In genomic region chr2:172101707-172102158, GRCh38 we compare ENCODE assay signal across 8 cellular contexts. TPM values are rescaled to one million over a fixed set of nuclear protein-coding genes. Genes with fewer than 3 reads are reported as not detected.
DNase-seq lines count a peak whose midpoint lies in the region; ATAC-seq and TF ChIP-seq lines count a peak whose summit lies in the region.

No MANE protein-coding gene starts in this region.

- POLR2A ChIA-PET in activated CD4-positive, alpha-beta T cell treated with anti-CD3 and anti-CD28 coated beads for 36 hours (lab: Charles Lee), result no interaction called here

- peaks cover 87 to 92% of the 10 kb centered on the region in 2 donors for H3K27me3 ChIP-seq in duodenal mucosa (ENCODE audit: control insufficient read depth in 1 of 2, insufficient read depth in 2 of 2, low read length in 2 of 2)

- peak overlapping the region; percentile 70 to 76 for H3K4me3 ChIP-seq in duodenal mucosa (ENCODE audit: low read depth in 1 of 2, low read length in 2 of 2)

- H3K4me1 Mint-ChIP-seq in activated CD4-positive, alpha-beta T cell treated with anti-CD3 and anti-CD28 coated beads for 36 hours, result peaks cover 52% of the 10 kb centered on the region
- peaks cover 59% of the 10 kb centered on the region for H3K4me1 Mint-ChIP-seq in osteocyte (ENCODE audit: unreplicated experiment)

- H3K27ac Mint-ChIP-seq in activated CD4-positive, alpha-beta T cell treated with anti-CD3 and anti-CD28 coated beads for 36 hours, result no peak overlapping the region
- peak overlapping the region; percentile 94 for H3K27ac Mint-ChIP-seq in osteocyte (ENCODE audit: unreplicated experiment)

- no peaks in the 10 kb centered on the region for H3K9me3 Mint-ChIP-seq in activated CD4-positive, alpha-beta T cell treated with anti-CD3 and anti-CD28 coated beads for 36 hours (ENCODE audit: low read depth)
- no peaks in the 10 kb centered on the region for H3K9me3 Mint-ChIP-seq in osteocyte (ENCODE audit: unreplicated experiment)

- H3K9me3 ChIP-seq in duodenal mucosa (ENCODE audit: control insufficient read depth in 1 of 2, low read length in 2 of 2), result no peaks in the 10 kb centered on the region

- H3K27me3 Mint-ChIP-seq in activated CD4-positive, alpha-beta T cell treated with anti-CD3 and anti-CD28 coated beads for 36 hours, result peaks cover 60% of the 10 kb centered on the region
- no peaks in the 10 kb centered on the region for H3K27me3 Mint-ChIP-seq in osteocyte (ENCODE audit: unreplicated experiment)

- CTCF ChIA-PET in activated CD4-positive, alpha-beta T cell treated with anti-CD3 and anti-CD28 coated beads for 36 hours (lab: Charles Lee), result interaction anchor here (0.7 to 9.4 kb wide), 7 partner anchors 10 to 404 kb away, joined by 3 to 108 read pairs (median 6); partner anchors contain the start of gene DLX1

- H3K9ac ChIP-seq in duodenal mucosa (ENCODE audit: low read depth in 1 of 2, low read length in 2 of 2), result no peak overlapping the region

- no peaks in the 10 kb centered on the region for H3K36me3 ChIP-seq in duodenal mucosa (ENCODE audit: control insufficient read depth in 1 of 2, insufficient read depth in 2 of 2, low read length in 2 of 2)

- DNase-seq in activated CD4-positive, alpha-beta T cell treated with anti-CD3 and anti-CD28 coated beads for 36 hours, result peak; percentile 42
- DNase-seq in activated CD4-positive, alpha-beta T cell treated with anti-CD3 and anti-CD28 coated beads for 4 hours, result no peak
- DNase-seq in NCI-H510A treated with DMSO at 0.1 percent for 48 hours (lab: John Stamatoyannopoulos, UW) (peak; percentile 65), osteocyte (ENCODE audit: extremely low spot score, unreplicated experiment) (no peak), posterior vena cava (ENCODE audit: low spot score) (no peak), OCI-M1 (lab: John Stamatoyannopoulos, UW) (no peak), medulla oblongata (ENCODE audit: extremely low spot score) (no peak)

- peak overlapping the region; percentile 73 for H3K4me3 Mint-ChIP-seq in activated CD4-positive, alpha-beta T cell treated with anti-CD3 and anti-CD28 coated beads for 36 hours
- H3K4me3 Mint-ChIP-seq in osteocyte (ENCODE audit: unreplicated experiment), result peak overlapping the region; percentile 96

- no peak overlapping the region for H3K27ac ChIP-seq in duodenal mucosa (ENCODE audit: low read depth, low read length)

- TF ChIP-seq CTCF in osteocyte (IDR thresholded peaks at IDR 0.05), result peak; percentile 9

- intact Hi-C loops in activated CD4-positive, alpha-beta T cell treated with anti-CD3 and anti-CD28 coated beads for 36 hours (cut with DNase I, micrococcal nuclease), result loop anchor here (1.0 to 5.0 kb wide), 12 partner anchors 15 to 1384 kb away; partner anchors contain the start of genes DLX1 (in 1 of the 2), DYNC1I2 (in 1 of the 2), GORASP2 (in 1 of the 2) and HAT1 (in 1 of the 2)
- intact Hi-C loops in posterior vena cava (cut with DNase I), result no loop called here

- peaks cover 30 to 54% of the 10 kb centered on the region in 2 donors for H3K4me1 ChIP-seq in duodenal mucosa (ENCODE audit: control insufficient read depth in 1 of 2, insufficient read depth in 2 of 2, low read length in 2 of 2)

- H3K36me3 Mint-ChIP-seq in activated CD4-positive, alpha-beta T cell treated with anti-CD3 and anti-CD28 coated beads for 36 hours (ENCODE audit: low read depth), result no peaks in the 10 kb centered on the region
- H3K36me3 Mint-ChIP-seq in osteocyte (ENCODE audit: unreplicated experiment), result peaks cover 6% of the 10 kb centered on the region

- no peak for ATAC-seq in activated CD4-positive, alpha-beta T cell treated with anti-CD3 and anti-CD28 coated beads for 36 hours

RNA-seq across cellular contexts. Expression of gene DLX2, which starts 1.0 kb away (rescaled TPM):
- not detected for total RNA-seq in activated CD4-positive, alpha-beta T cell treated with anti-CD3 and anti-CD28 coated beads for 36 hours
- total RNA-seq in osteocyte, result 17.4 and 17.6 TPM in 2 replicates
- total RNA-seq in posterior vena cava, result not detected

RNA-seq across cellular contexts. Expression of gene DLX1, which starts 16.4 kb away (rescaled TPM):
- total RNA-seq in activated CD4-positive, alpha-beta T cell treated with anti-CD3 and anti-CD28 coated beads for 36 hours, result not detected
- total RNA-seq in osteocyte, result 25.2 and 29.7 TPM in 2 replicates
- total RNA-seq in posterior vena cava, result not detected

Comparison
In these comparisons a context has a peak if more than half of its experiments do, and no peak if none do; other contexts are left out.
1. DNase-seq: peak in activated CD4-positive, alpha-beta T cell treated with anti-CD3 and anti-CD28 coated beads for 36 hours (single experiment) and NCI-H510A treated with DMSO at 0.1 percent for 48 hours (single experiment); none in activated CD4-positive, alpha-beta T cell treated with anti-CD3 and anti-CD28 coated beads for 4 hours (0 of 2), osteocyte (single experiment), posterior vena cava (single experiment), OCI-M1 (single experiment) and medulla oblongata (single experiment).
2. RNA of gene DLX2, which starts 1.0 kb away (total RNA-seq): 17.4 to 17.6 TPM in osteocyte; not detected in activated CD4-positive, alpha-beta T cell treated with anti-CD3 and anti-CD28 coated beads for 36 hours and not detected in posterior vena cava; every median in the first group is over 10 times any median in the second.
3. RNA of gene DLX1, which starts 16.4 kb away (total RNA-seq): 25.2 to 29.7 TPM in osteocyte; not detected in activated CD4-positive, alpha-beta T cell treated with anti-CD3 and anti-CD28 coated beads for 36 hours and not detected in posterior vena cava; every median in the first group is over 10 times any median in the second.
4. intact Hi-C loops: an anchor here in activated CD4-positive, alpha-beta T cell treated with anti-CD3 and anti-CD28 coated beads for 36 hours (1.0 to 5.0 kb wide); none called in posterior vena cava.